ENCODE assay signal across 29 cellular contexts in the genomic region with DNA sequence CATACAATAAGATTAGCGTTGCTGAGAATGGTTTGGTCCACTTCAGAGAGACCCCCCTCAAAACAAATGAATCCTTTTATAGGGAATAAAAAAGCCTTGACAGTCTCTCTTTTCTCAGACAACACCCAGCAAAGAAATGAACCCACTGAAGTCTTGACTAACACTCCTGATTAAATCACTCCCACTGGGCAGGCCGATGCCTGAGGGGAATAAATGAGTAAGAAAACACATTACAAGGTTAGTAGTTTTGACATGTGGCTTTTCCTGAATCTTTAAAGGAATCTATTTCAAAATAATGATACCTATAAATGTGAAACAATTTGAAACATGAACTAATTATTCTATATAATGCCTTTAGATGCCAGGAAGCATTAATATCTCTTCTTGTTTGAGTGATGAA.
"Had no signal": no experiment of that assay in that cellular context is flagged by ENCODE, and none has a peak within 500 bp of the region (broad histone marks: within the 10 kb centered on the region; RNA-seq: fewer than 3 reads in every experiment).

No MANE protein-coding gene starts in this region.

- H3K4me1 ChIP-seq: colonic mucosa had no signal

- H3K27ac ChIP-seq: brain microvascular endothelial cell, colonic mucosa had no signal

- H3K4me1 Mint-ChIP-seq: activated B cell treated with CpG ODN at 0.5 μM for 24 hours; activated CD4-positive, alpha-beta T cell treated with anti-CD3 and anti-CD28 coated beads, Interleukin-2, amount 10 ng/mL, durations not matched to agents 24 days and 14 days; activated CD8-positive, alpha-beta memory T cell treated with anti-CD3 and anti-CD28 coated beads, Interleukin-2, amount 10 ng/mL, durations not matched to agents 7 days and 5 days; activated naive CD8-positive, alpha-beta T cell treated with anti-CD3 and anti-CD28 coated beads for 36 hours had no signal

- H3K4me3 ChIP-seq: colonic mucosa had no signal

- FAIRE-seq: RCC 7860, TTC549 had no signal

- H3K36me3 Mint-ChIP-seq: activated CD8-positive, alpha-beta memory T cell treated with anti-CD3 and anti-CD28 coated beads, Interleukin-2, amount 10 ng/mL, durations not matched to agents 7 days and 5 days; activated naive CD8-positive, alpha-beta T cell treated with anti-CD3 and anti-CD28 coated beads for 36 hours had no signal

- DNase-seq: activated B cell treated with CpG ODN at 0.5 μM for 24 hours; activated CD4-positive, alpha-beta T cell treated with anti-CD3 and anti-CD28 coated beads for 1 hour; activated CD4-positive, alpha-beta T cell treated with anti-CD3 and anti-CD28 coated beads, Interleukin-2, amount 10 ng/mL, durations not matched to agents 24 days and 14 days; activated CD4-positive, alpha-beta T cell treated with anti-CD3 and anti-CD28 coated beads, Interleukin-2, amount 50 U/mL, for 48 hours; activated CD8-positive, alpha-beta memory T cell treated with anti-CD3 and anti-CD28 coated beads, Interleukin-2, amount 10 ng/mL, durations not matched to agents 7 days and 5 days; activated effector memory CD4-positive, alpha-beta T cell treated with anti-CD3 and anti-CD28 coated beads, Interleukin-2, amount 50 U/mL, for 16 hours; activated naive CD4-positive, alpha-beta T cell treated with anti-CD3 and anti-CD28 coated beads for 36 hours; activated naive CD8-positive, alpha-beta T cell treated with anti-CD3 and anti-CD28 coated beads for 36 hours; activated T-cell treated with anti-CD3 and anti-CD28 coated beads, Interleukin-2, amount 50 U/mL, for 24 hours; brain microvascular endothelial cell; caudate nucleus; colonic mucosa; Kasumi-1; NCI-H1092; NCI-H1417 treated with DMSO at 0.1 percent for 48 hours; NCI-H1694; NCI-H2029; NCI-H2107; NCI-H2171 treated with DMSO at 0.1 percent for 48 hours; NCI-H226; NCI-H510A; NCI-H526 treated with DMSO at 0.1 percent for 48 hours; NCI-H82; SIG-M5; T-helper 17 cell; T1000 had no signal

- H3K27me3 Mint-ChIP-seq: activated CD8-positive, alpha-beta memory T cell treated with anti-CD3 and anti-CD28 coated beads, Interleukin-2, amount 10 ng/mL, durations not matched to agents 7 days and 5 days had no signal

- ATAC-seq: activated CD8-positive, alpha-beta memory T cell treated with anti-CD3 and anti-CD28 coated beads, Interleukin-2, amount 10 ng/mL, durations not matched to agents 7 days and 5 days; T-helper 17 cell had no signal

- H3K9me3 Mint-ChIP-seq: activated CD4-positive, alpha-beta T cell treated with anti-CD3 and anti-CD28 coated beads, Interleukin-2, amount 10 ng/mL, durations not matched to agents 24 days and 14 days; activated T-cell treated with anti-CD3 and anti-CD28 coated beads, Interleukin-2, amount 50 U/mL, for 24 hours; activated T-helper 1 cell treated with anti-CD3 and anti-CD28 coated beads, Interleukin-12 subunit alpha, Interleukin-12 subunit beta, Interleukin-2, Interleukin-4 antibody, amounts not matched to agents 30 ng/mL and 10 ng/mL and 1 ng/mL, durations not matched to agents 14 hours and 24 hours and 36 hours had no signal

- H3K36me3 ChIP-seq: brain microvascular endothelial cell, colonic mucosa had no signal

- H3K27me3 ChIP-seq: brain microvascular endothelial cell, colonic mucosa had no signal

- H3K9me3 ChIP-seq: colonic mucosa had no signal

- H3K27ac Mint-ChIP-seq: activated B cell treated with CpG ODN at 0.5 μM for 24 hours; activated CD4-positive, alpha-beta T cell treated with anti-CD3 and anti-CD28 coated beads, Interleukin-2, amount 10 ng/mL, durations not matched to agents 24 days and 14 days; activated CD8-positive, alpha-beta memory T cell treated with anti-CD3 and anti-CD28 coated beads, Interleukin-2, amount 10 ng/mL, durations not matched to agents 7 days and 5 days; activated naive CD4-positive, alpha-beta T cell treated with anti-CD3 and anti-CD28 coated beads for 36 hours; activated naive CD8-positive, alpha-beta T cell treated with anti-CD3 and anti-CD28 coated beads for 36 hours; activated T-cell treated with anti-CD3 and anti-CD28 coated beads, Interleukin-2, amount 50 U/mL, for 24 hours; activated T-helper 1 cell treated with anti-CD3 and anti-CD28 coated beads, Interleukin-12 subunit alpha, Interleukin-12 subunit beta, Interleukin-2, Interleukin-4 antibody, amounts not matched to agents 30 ng/mL and 10 ng/mL and 1 ng/mL, durations not matched to agents 14 hours and 24 hours and 36 hours; T-helper 17 cell had no signal

- H3K4me3 Mint-ChIP-seq: activated B cell treated with CpG ODN at 0.5 μM for 24 hours; activated CD4-positive, alpha-beta T cell treated with anti-CD3 and anti-CD28 coated beads, Interleukin-2, amount 10 ng/mL, durations not matched to agents 24 days and 14 days; activated CD8-positive, alpha-beta memory T cell treated with anti-CD3 and anti-CD28 coated beads, Interleukin-2, amount 10 ng/mL, durations not matched to agents 7 days and 5 days; activated naive CD4-positive, alpha-beta T cell treated with anti-CD3 and anti-CD28 coated beads for 36 hours; activated naive CD8-positive, alpha-beta T cell treated with anti-CD3 and anti-CD28 coated beads for 36 hours; activated T-cell treated with anti-CD3 and anti-CD28 coated beads, Interleukin-2, amount 50 U/mL, for 24 hours; activated T-helper 1 cell treated with anti-CD3 and anti-CD28 coated beads, Interleukin-12 subunit alpha, Interleukin-12 subunit beta, Interleukin-2, Interleukin-4 antibody, amounts not matched to agents 30 ng/mL and 10 ng/mL and 1 ng/mL, durations not matched to agents 14 hours and 24 hours and 36 hours; T-helper 17 cell had no signal
